ENCODE assay signal across 11 cellular contexts in the genomic region with DNA sequence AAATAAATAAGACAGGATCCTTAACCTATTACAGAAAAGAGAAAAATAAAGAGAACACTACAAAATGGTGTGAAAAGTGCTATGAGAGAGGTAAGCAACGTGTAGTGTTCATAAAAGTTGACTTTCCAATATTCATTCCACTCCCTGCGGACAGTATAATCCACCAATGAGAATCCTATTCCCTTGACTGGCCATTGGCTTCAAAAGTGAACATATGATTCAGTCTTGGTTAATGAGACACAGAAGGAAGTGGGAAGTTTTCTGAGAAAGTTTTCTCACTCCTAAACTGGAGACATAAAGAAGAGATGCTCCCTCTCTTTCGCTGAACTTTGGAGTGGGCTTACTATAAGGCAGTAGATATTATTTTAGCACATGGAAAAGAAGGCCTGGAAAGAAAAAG.
"Had no signal": no experiment of that assay in that cellular context is flagged by ENCODE, and none has a peak within 500 bp of the region (broad histone marks: within the 10 kb centered on the region; RNA-seq: fewer than 3 reads in every experiment).

No MANE protein-coding gene starts in this region.

- H3K4me2 ChIP-seq: GM23338 had no signal

- H3K9me3 Mint-ChIP-seq: HFFc6 had no signal

- ATAC-seq: GM23338, HCT116 had no signal

- H3K9me3 ChIP-seq: HAP-1 had no signal

- H3K4me3 ChIP-seq: GM23248, GM23338, HAP-1 had no signal

- H3K9ac ChIP-seq: GM23248 had no signal

- DNase-seq: GM23248, GOT3, H7, H9, HCEC 1CT, HFFc6 had no signal

- H2AFZ ChIP-seq: GM23248, GM23338 had no signal

- H3K4me3 Mint-ChIP-seq: GM23338, H9, HFFc6 had no signal

- H3K27ac ChIP-seq: GM23248 had no signal

- FAIRE-seq: H1, H54 had no signal

- H3K27ac Mint-ChIP-seq: GM23338, HFFc6 had no signal

- H3K36me3 ChIP-seq: HAP-1 had no signal
